ENCODE assay signal across 1 cellular context in genomic region chr13:29502391-29503008, GRCh38.
TF ChIP-seq lines count a peak whose summit lies in the region.

No MANE protein-coding gene starts in this region.

TF ChIP-seq in HepG2, 621 proteins besides CTCF, POLR2A, EP300 and RAD21 (continued from another document):
- TF ChIP-seq ZNF292 (CRISPR knock-in tag; IDR thresholded peaks at IDR 0.05; ENCODE audit: borderline replicate concordance, low read depth) (no peak), ZSCAN12 (CRISPR knock-in tag; IDR thresholded peaks at IDR 0.05) (no peak), HNRNPL (IDR thresholded peaks at IDR 0.05; ENCODE audit: low read depth, low read length) (no peak), SP5 (CRISPR knock-in tag; IDR thresholded peaks at IDR 0.05; ENCODE audit: borderline replicate concordance, low read depth) (no peak), ZNF329 (CRISPR knock-in tag; IDR thresholded peaks at IDR 0.05; ENCODE audit: low read depth) (no peak), ZNF780A (CRISPR knock-in tag; IDR thresholded peaks at IDR 0.05) (no peak)
